1 cellular context compared by ENCODE assay signal in genomic region chr1:178633068-178633467, GRCh38.
TF ChIP-seq lines count a peak whose summit lies in the region.

No MANE protein-coding gene starts in this region.

TF ChIP-seq in IMR-90, 13 proteins besides CTCF, POLR2A, EP300 and RAD21:
- no peak for TF ChIP-seq MAFK (IDR thresholded peaks at IDR 0.05; ENCODE audit: low read depth, low read length)
- TF ChIP-seq FOS (IDR thresholded peaks at IDR 0.05; ENCODE audit: low read depth, low read length), result peak; percentile 72
- no peak for TF ChIP-seq CHD1 (IDR thresholded peaks at IDR 0.05; ENCODE audit: low read depth, low read length)
